In genomic region chr5:153780876-153781275, GRCh38 we compare ENCODE assay signal across 23 cellular contexts.
"Had no signal": no experiment of that assay in that cellular context is flagged by ENCODE, and none has a peak within 500 bp of the region (broad histone marks: within the 10 kb centered on the region; RNA-seq: fewer than 3 reads in every experiment).

No MANE protein-coding gene starts in this region.

- DNase-seq: colonic mucosa; effector CD4-positive, alpha-beta T cell; gastrocnemius medialis; kidney; left cardiac atrium; left ventricle myocardium inferior; naive thymus-derived CD4-positive, alpha-beta T cell; nephron progenitor cell; posterior cingulate gyrus; sigmoid colon; stimulated activated CD4-positive, alpha-beta T cell treated with anti-CD3 and anti-CD28 coated beads, Interleukin-2, amount 100 ng/mL, for 24 hours; stimulated activated CD4-positive, alpha-beta T cell treated with anti-CD3 and anti-CD28 coated beads, Interleukin-4, amount 100 ng/mL, for 4 hours; stimulated activated naive B cell treated with anti-CD40 and anti-IgM and Interleukin-4, amounts not matched to agents 10 μg/mL and 1 μg/mL and 100 μg/mL, for 72 hours; stimulated activated naive CD8-positive, alpha-beta T cell treated with anti-CD3 and anti-CD28 coated beads, Interleukin-15, amount 100 ng/mL, for 72 hours; testis; upper lobe of right lung had no signal

- H3K27ac Mint-ChIP-seq: naive thymus-derived CD4-positive, alpha-beta T cell; nephron progenitor cell; stimulated activated naive B cell treated with anti-CD40 and anti-IgM and Interleukin-4, amounts not matched to agents 10 μg/mL and 1 μg/mL and 100 μg/mL, for 72 hours; stimulated activated naive CD8-positive, alpha-beta T cell treated with anti-CD3 and anti-CD28 coated beads, Interleukin-15, amount 100 ng/mL, for 72 hours had no signal

- H3K27me3 ChIP-seq: colonic mucosa, gastrocnemius medialis, neutrophil, right atrium auricular region, sigmoid colon, testis, tibial nerve, upper lobe of right lung, vagina had no signal

- H3K9me3 Mint-ChIP-seq: nephron progenitor cell had no signal

- H3K4me1 ChIP-seq: colonic mucosa, gastrocnemius medialis, left ventricle myocardium inferior, right atrium auricular region, sigmoid colon, testis, tibial nerve, upper lobe of right lung, vagina had no signal

- H3K36me3 ChIP-seq: colonic mucosa, gastrocnemius medialis, left ventricle myocardium inferior, neutrophil, right atrium auricular region, sigmoid colon, tibial nerve, upper lobe of right lung, vagina had no signal

- H3K4me1 Mint-ChIP-seq: stimulated activated naive B cell treated with anti-CD40 and anti-IgM and Interleukin-4, amounts not matched to agents 10 μg/mL and 1 μg/mL and 100 μg/mL, for 72 hours; stimulated activated naive CD8-positive, alpha-beta T cell treated with anti-CD3 and anti-CD28 coated beads, Interleukin-15, amount 100 ng/mL, for 72 hours had no signal

- H3K4me3 ChIP-seq: colonic mucosa, gastrocnemius medialis, left ventricle myocardium inferior, lung, right atrium auricular region, sigmoid colon, skin epidermis, testis, tibial nerve, upper lobe of right lung, vagina had no signal

- H3K9me3 ChIP-seq: colonic mucosa, gastrocnemius medialis, left ventricle myocardium inferior, neutrophil, right atrium auricular region, sigmoid colon, testis, tibial nerve, upper lobe of right lung, vagina had no signal

- H3K4me3 Mint-ChIP-seq: naive thymus-derived CD4-positive, alpha-beta T cell; nephron progenitor cell; stimulated activated naive B cell treated with anti-CD40 and anti-IgM and Interleukin-4, amounts not matched to agents 10 μg/mL and 1 μg/mL and 100 μg/mL, for 72 hours; stimulated activated naive CD8-positive, alpha-beta T cell treated with anti-CD3 and anti-CD28 coated beads, Interleukin-15, amount 100 ng/mL, for 72 hours had no signal

- ATAC-seq: esophagus mucosa; gastrocnemius medialis; left cardiac atrium; naive thymus-derived CD4-positive, alpha-beta T cell; stimulated activated naive B cell treated with anti-CD40 and anti-IgM and Interleukin-4, amounts not matched to agents 10 μg/mL and 1 μg/mL and 100 μg/mL, for 72 hours; stimulated activated naive CD8-positive, alpha-beta T cell treated with anti-CD3 and anti-CD28 coated beads, Interleukin-15, amount 100 ng/mL, for 72 hours; upper lobe of right lung had no signal

- H3K27me3 Mint-ChIP-seq: stimulated activated naive B cell treated with anti-CD40 and anti-IgM and Interleukin-4, amounts not matched to agents 10 μg/mL and 1 μg/mL and 100 μg/mL, for 72 hours had no signal

- H3K36me3 Mint-ChIP-seq: naive thymus-derived CD4-positive, alpha-beta T cell; stimulated activated naive B cell treated with anti-CD40 and anti-IgM and Interleukin-4, amounts not matched to agents 10 μg/mL and 1 μg/mL and 100 μg/mL, for 72 hours had no signal

- H3K27ac ChIP-seq: colonic mucosa, gastrocnemius medialis, left ventricle myocardium inferior, neutrophil, right atrium auricular region, sigmoid colon, skin epidermis, testis, tibial nerve, upper lobe of right lung, vagina had no signal
